1 cellular context compared by ENCODE assay signal in genomic region chr9:75185585-75186170, GRCh38.
TF ChIP-seq lines count a peak whose summit lies in the region.

No MANE protein-coding gene starts in this region.

TF ChIP-seq in WTC11, 78 proteins besides CTCF, POLR2A, EP300 and RAD21 (continued from another document):
- TF ChIP-seq PRDM15 (CRISPR knock-in tag; IDR thresholded peaks at IDR 0.05) (no peak), ZSCAN18 (CRISPR knock-in tag; IDR thresholded peaks at IDR 0.05) (no peak), GRHL2 (CRISPR knock-in tag; IDR thresholded peaks at IDR 0.05; ENCODE audit: insufficient replicate concordance, severe bottlenecking) (no peak)
